Comparison of ENCODE assay signal across 8 cellular contexts in the genomic region with DNA sequence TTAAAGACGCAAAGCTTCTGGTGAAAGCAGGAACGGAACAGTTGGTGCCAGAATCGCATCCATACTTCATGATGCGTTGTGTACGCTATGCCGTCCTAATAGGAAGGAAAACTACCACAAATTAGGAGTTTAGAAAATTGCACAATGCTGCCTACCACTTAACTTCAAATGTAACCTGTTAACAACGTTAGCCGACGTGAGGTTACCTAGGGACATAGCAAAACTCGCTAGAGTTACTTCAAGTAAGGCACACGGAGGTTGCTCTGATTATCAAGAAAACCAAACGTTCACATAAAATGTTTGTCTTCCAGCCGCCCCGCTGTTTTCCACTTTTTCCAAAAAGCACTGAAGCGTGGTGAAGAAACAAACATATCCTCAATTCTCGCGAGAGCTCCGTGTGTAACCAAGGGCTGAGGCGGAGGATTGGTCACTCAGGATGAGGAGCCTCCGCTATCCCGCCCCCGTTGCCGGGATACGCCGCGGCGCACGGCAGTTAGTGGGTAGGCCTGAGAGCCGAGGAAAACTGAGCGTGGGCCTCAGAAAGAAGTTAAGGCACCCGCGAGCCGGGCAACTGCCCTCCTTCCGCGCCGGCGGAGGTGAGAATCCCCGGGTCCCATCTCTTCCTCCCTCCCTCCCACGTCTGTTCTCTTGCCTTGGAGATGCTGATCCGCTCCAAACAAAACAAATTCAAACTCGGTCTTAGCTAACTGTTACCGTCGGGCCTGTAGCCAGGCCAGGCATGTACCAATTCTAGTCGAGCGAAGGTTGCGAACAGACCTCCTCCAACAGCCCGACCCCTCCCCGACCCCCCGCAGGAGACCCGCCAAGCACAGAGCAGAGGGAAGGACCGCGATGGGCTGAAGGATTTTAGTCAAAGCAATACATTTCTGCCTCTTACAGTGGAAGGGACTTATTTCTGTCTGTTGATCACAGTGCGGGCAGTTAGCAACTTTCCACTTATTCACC. TPM values are rescaled to one million over a fixed set of nuclear protein-coding genes. Genes with fewer than 3 reads are reported as not detected.
DNase-seq lines count a peak whose midpoint lies in the region; ATAC-seq and TF ChIP-seq lines count a peak whose summit lies in the region.

A gene (plus strand): TSS at position 492 of the 966 bp plus-strand sequence. CDS start 5,556 bp downstream, outside the sequence.

- CTCF ChIA-PET in PC-3 (lab: Charles Lee) = interaction anchor here (0.5 to 0.6 kb wide), 2 partner anchors 64 to 233 kb away, joined by 7 to 10 read pairs; no protein-coding TSS in a partner anchor

- H4K20me1 ChIP-seq in PC-3 (ENCODE audit: low read length) = no peaks in the 10 kb centered on the region

- TF ChIP-seq CTCF in PC-3 (conservative IDR thresholded peaks at IDR 0.05; ENCODE audit: low read depth, low read length) = no peak

- peak within 1 kb of the TSS; percentile 96 for H3K27ac Mint-ChIP-seq in activated T-cell treated with anti-CD3 and anti-CD28 coated beads, Interleukin-2, amount 50 U/mL, for 24 hours

- no peaks in the 10 kb centered on the region for H3K9me3 ChIP-seq in PC-3 (ENCODE audit: low read length)

- DNase-seq in DMS 273 (lab: John Stamatoyannopoulos, UW; ENCODE audit: unreplicated experiment) (peak; percentile 99), HuH-7 (ENCODE audit: low spot score) (peak; percentile 82), PC-3 (peak; percentile 93), erythroblast (lab: John Stamatoyannopoulos, UW) (peak; percentile 98), mucosa of gallbladder (ENCODE audit: low spot score) (peak; percentile 99)
- DNase-seq in activated T-cell treated with anti-CD3 and anti-CD28 coated beads, Interleukin-2, amount 50 U/mL, for 24 hours = peak; percentile 91
- peak; percentile 90 for DNase-seq in stimulated activated CD8-positive, alpha-beta memory T cell treated with anti-CD3 and anti-CD28 coated beads, Interleukin-4, amount 100 ng/mL, for 24 hours (ENCODE audit: low read depth)

- POLR2A ChIA-PET in PC-3 (lab: Charles Lee; ENCODE audit: unreplicated experiment) = interaction anchor here (0.6 to 0.7 kb wide), 2 partner anchors 9 to 62 kb away, joined by 4 read pairs; a partner anchor contains a TSS

- H3K36me3 Mint-ChIP-seq in activated T-cell treated with anti-CD3 and anti-CD28 coated beads, Interleukin-2, amount 50 U/mL, for 24 hours (ENCODE audit: low read depth) = peaks cover 9% of the 10 kb centered on the region

- peak within 1 kb of the TSS; percentile 94 for H2AFZ ChIP-seq in PC-3 (ENCODE audit: low read length)

- peaks cover 37% of the 10 kb centered on the region for H3K4me1 Mint-ChIP-seq in activated T-cell treated with anti-CD3 and anti-CD28 coated beads, Interleukin-2, amount 50 U/mL, for 24 hours (ENCODE audit: low read depth)

- peak within 1 kb of the TSS; percentile 19; the same call in 1 of the 2 replicates for H3K27ac ChIP-seq in PC-3 (ENCODE audit: low read length)

- H3K9me2 ChIP-seq in PC-3 (replicated peaks; ENCODE audit: low read length) = no peaks in the 10 kb centered on the region

- TSS peak; percentile 93 for BruUV-seq in PC-3 (replicated peaks; lab: Mats Ljungman, UMichigan)

- peak within 1 kb of the TSS; percentile 86 for H3K9ac ChIP-seq in PC-3 (ENCODE audit: low read length)

- H3K9me3 Mint-ChIP-seq in activated T-cell treated with anti-CD3 and anti-CD28 coated beads, Interleukin-2, amount 50 U/mL, for 24 hours = no peaks in the 10 kb centered on the region

- H3F3A ChIP-seq in PC-3 (ENCODE audit: low read length, unreplicated experiment) = no peaks in the 10 kb centered on the region

- no peaks in the 10 kb centered on the region for H3K27me3 ChIP-seq in PC-3 (ENCODE audit: low read length)

- H3K4me3 ChIP-seq in PC-3 (ENCODE audit: low read length) = peak within 1 kb of the TSS; percentile 80

- peak within 1 kb of the TSS; percentile 92 for H3K4me3 Mint-ChIP-seq in activated T-cell treated with anti-CD3 and anti-CD28 coated beads, Interleukin-2, amount 50 U/mL, for 24 hours

- peak; percentile 99 for ATAC-seq in GM21526 (IDR thresholded peaks at IDR 0.05; ENCODE audit: low FRiP score, unreplicated experiment)
- ATAC-seq in PC-3 = peak; percentile 100

- H3K4me2 ChIP-seq in PC-3 (ENCODE audit: low read length) = peak within 1 kb of the TSS; percentile 90

- peak; percentile 91 for TF ChIP-seq POLR2A in erythroblast (IDR thresholded peaks at IDR 0.05; ENCODE audit: low read length)

- no peaks in the 10 kb centered on the region for H3K27me3 Mint-ChIP-seq in activated T-cell treated with anti-CD3 and anti-CD28 coated beads, Interleukin-2, amount 50 U/mL, for 24 hours

- H3K4me1 ChIP-seq in PC-3 (ENCODE audit: insufficient read depth, low read length) = peaks cover 14% of the 10 kb centered on the region

- H3K79me2 ChIP-seq in PC-3 (ENCODE audit: low read length) = 0 out of 2 replicates have a peak, but pooled peaks cover 12% of the 10 kb centered on the region

- intact Hi-C loops in PC-3 (cut with micrococcal nuclease) = loop anchor here (1.0 kb wide), 1 partner anchor 9 kb away; a partner anchor contains a TSS

- no peaks in the 10 kb centered on the region for H3K36me3 ChIP-seq in PC-3 (ENCODE audit: low read depth, low read length)

RNA-seq across cellular contexts. Expression of the gene that starts here (rescaled TPM):
- total RNA-seq in PC-3 (2014; rRNA removed) = 5.5 and 6.2 TPM in 2 replicates
- 19.9 TPM for total RNA-seq in mucosa of gallbladder

Comparison
In these comparisons a context has a peak if more than half of its experiments do, and no peak if none do; other contexts are left out.
1. Peak in every context shown above with its lines: DNase-seq, ATAC-seq, H3K4me3 ChIP-seq and H3K27ac ChIP-seq.